In genomic region chr9:136660971-136661540, GRCh38 we compare ENCODE assay signal across 1 cellular context.
TF ChIP-seq lines count a peak whose summit lies in the region.

No MANE protein-coding gene starts in this region.

TF ChIP-seq in endothelial cell of umbilical vein, 7 proteins besides CTCF, POLR2A, EP300 and RAD21:
- TF ChIP-seq GATA2 (IDR thresholded peaks at IDR 0.05; ENCODE audit: insufficient read depth, insufficient read length, low read depth, low read length) (no peak), FOS (IDR thresholded peaks at IDR 0.05; ENCODE audit: borderline replicate concordance, insufficient read depth, low read length) (no peak), MAX (IDR thresholded peaks at IDR 0.05; ENCODE audit: insufficient read depth, insufficient read length) (no peak), MYC (IDR thresholded peaks at IDR 0.05; ENCODE audit: low read depth, low read length) (no peak), EZH2 (IDR thresholded peaks at IDR 0.05; ENCODE audit: borderline replicate concordance, low read depth, low read length, severe bottlenecking) (no peak), POLR2AphosphoS5 (IDR thresholded peaks at IDR 0.05; ENCODE audit: insufficient read depth, low read depth, low read length) (no peak), JUN (IDR thresholded peaks at IDR 0.05; ENCODE audit: borderline replicate concordance, insufficient read depth, insufficient read length, low read depth) (no peak)
